Comparison of ENCODE assay signal across 24 cellular contexts in genomic region chr6:85275338-85275985, GRCh38.
"Had no signal": no experiment of that assay in that cellular context is flagged by ENCODE, and none has a peak within 500 bp of the region (broad histone marks: within the 10 kb centered on the region; RNA-seq: fewer than 3 reads in every experiment).

No MANE protein-coding gene starts in this region.

- H3K27ac ChIP-seq: left ventricle myocardium inferior, ovary, right atrium auricular region, right lobe of liver, transverse colon, upper lobe of left lung, vagina had no signal

- H3K9me3 ChIP-seq: mucosa of descending colon, ovary, right atrium auricular region, right lobe of liver, transverse colon, upper lobe of left lung, vagina had no signal

- H3K36me3 ChIP-seq: left ventricle myocardium inferior, ovary, right atrium auricular region, right lobe of liver, transverse colon, upper lobe of left lung, vagina had no signal

- H3K4me3 ChIP-seq: left ventricle myocardium inferior, lung, mucosa of descending colon, ovary, right atrium auricular region, right lobe of liver, smooth muscle cell, transverse colon, upper lobe of left lung, vagina had no signal

- DNase-seq: hippocampal formation; kidney; left ventricle myocardium inferior; midbrain; mucosa of descending colon; naive thymus-derived CD4-positive, alpha-beta T cell; ovary; right lobe of liver; stimulated activated CD4-positive, alpha-beta T cell treated with anti-CD3 and anti-CD28 coated beads, Interleukin-1b, Interleukin-23, amount 100 ng/mL, for 48 hours; stimulated activated CD4-positive, alpha-beta T cell treated with anti-CD3 and anti-CD28 coated beads, Interleukin-2, amount 100 ng/mL, for 48 hours; stimulated activated CD4-positive, alpha-beta T cell treated with anti-CD3 and anti-CD28 coated beads, Interleukin-4, amount 100 ng/mL, for 4 hours; stimulated activated CD8-positive, alpha-beta memory T cell treated with anti-CD3 and anti-CD28 coated beads, Interleukin-4, amount 100 ng/mL, for 48 hours; stimulated activated naive CD4-positive, alpha-beta T cell treated with Interleukin-2 at 50 U/mL for 16 hours; stimulated activated naive CD8-positive, alpha-beta T cell treated with anti-CD3 and anti-CD28 coated beads, Interleukin-15, amount 100 ng/mL, for 72 hours; substantia nigra; transverse colon; upper lobe of left lung had no signal

- H3K4me1 ChIP-seq: left ventricle myocardium inferior, right atrium auricular region, right lobe of liver, transverse colon, upper lobe of left lung, vagina had no signal

- H3K27me3 ChIP-seq: ovary, right atrium auricular region, right lobe of liver, transverse colon, upper lobe of left lung, vagina had no signal

- FAIRE-seq: islet of Langerhans, kidney had no signal

- H3K4me2 ChIP-seq: smooth muscle cell had no signal

- ATAC-seq: mucosa of descending colon; naive thymus-derived CD4-positive, alpha-beta T cell; natural killer cell treated with Interleukin-12 subunit alpha and Interleukin-12 subunit beta and Interleukin-15 and Interleukin-18, amount 100 ng/mL, for 72 hours; right lobe of liver; stimulated activated memory B cell treated with anti-CD40 and anti-IgM and Interleukin-4, amounts not matched to agents 10 μg/mL and 1 μg/mL and 100 μg/mL, for 72 hours; stimulated activated naive CD8-positive, alpha-beta T cell treated with anti-CD3 and anti-CD28 coated beads, Interleukin-15, amount 100 ng/mL, for 72 hours had no signal
